In genomic region chr4:137532869-137533236, GRCh38 we compare ENCODE assay signal across 8 cellular contexts. TPM values are rescaled to one million over a fixed set of nuclear protein-coding genes. Genes with fewer than 3 reads are reported as not detected.
DNase-seq lines count a peak whose midpoint lies in the region; ATAC-seq and TF ChIP-seq lines count a peak whose summit lies in the region.
"Had no signal": no experiment of that assay in that cellular context is flagged by ENCODE, and none has a peak within 500 bp of the region (broad histone marks: within the 10 kb centered on the region; RNA-seq: fewer than 3 reads in every experiment).

No MANE protein-coding gene starts in this region.

- H3K9me3 ChIP-seq in thyroid gland: no peaks in the 10 kb centered on the region

- H3K4me3 ChIP-seq in iPS-11a (ENCODE audit: low read depth, low read length) (peak overlapping the region; percentile 28), thyroid gland (replicated peaks in 1 of 3) (peak overlapping the region in 2 of 3 donors; percentile 33 to 60)

- TF ChIP-seq CTCF in thyroid gland (IDR thresholded peaks at IDR 0.05): no peak

- no peaks in the 10 kb centered on the region for H3K27me3 ChIP-seq in thyroid gland

- 11 to 18% methylated on average over 3 of the region's 3 CpGs for WGBS in thyroid gland, 2 donors

- DNase-seq in OCI-M1 (lab: John Stamatoyannopoulos, UW) (peak; percentile 59), thyroid gland (no peak), kidney glomerular epithelial cell (lab: John Stamatoyannopoulos, UW) (no peak), T1000 (lab: John Stamatoyannopoulos, UW) (no peak), GDM1 (lab: John Stamatoyannopoulos, UW) (no peak)
- DNase-seq: activated T-cell treated with anti-CD3 and anti-CD28 coated beads for 4 hours had no signal

- TF ChIP-seq POLR2A in thyroid gland (IDR thresholded peaks at IDR 0.05): no peak

- no peaks in the 10 kb centered on the region for H3K4me1 ChIP-seq in thyroid gland

- no peaks in the 10 kb centered on the region for H3K36me3 ChIP-seq in thyroid gland

- H3K27ac ChIP-seq in thyroid gland: peak overlapping the region; percentile 76 to 91 (median 81)

- intact Hi-C loops in thyroid gland (cut with DNase I): no loop called here

- peak; percentile 22 for ATAC-seq in GM21619 (IDR thresholded peaks at IDR 0.05; ENCODE audit: unreplicated experiment)

RNA-seq across cellular contexts. Expression of gene PCDH18, which starts 0.6 kb away (rescaled TPM):
- total RNA-seq in thyroid gland: 10 to 100 TPM; 14.0 to 34.9 (median 20.3) TPM
